In the genomic region with DNA sequence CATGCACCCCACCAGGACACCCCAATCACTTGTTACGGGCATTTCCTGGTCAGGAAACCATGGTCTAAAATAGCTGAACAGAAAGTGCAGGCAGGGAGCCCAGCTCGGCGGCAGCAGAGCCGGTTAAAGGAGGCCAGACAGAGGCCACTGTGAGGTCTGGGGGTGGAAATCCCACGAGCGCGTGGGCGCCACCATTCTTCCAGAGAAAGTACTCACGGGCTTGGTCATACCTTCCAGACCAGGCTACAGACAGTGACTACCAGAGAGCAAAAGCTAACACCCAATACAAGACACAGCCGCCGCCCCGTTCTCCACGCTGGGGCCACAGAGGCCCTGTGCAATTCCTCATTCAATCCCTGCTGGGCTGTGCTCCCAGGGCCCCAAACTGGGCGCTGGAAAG, we compare ENCODE assay signal across 26 cellular contexts. TPM values are rescaled to one million over a fixed set of nuclear protein-coding genes. Genes with fewer than 3 reads are reported as not detected.
DNase-seq lines count a peak whose midpoint lies in the region; ATAC-seq and TF ChIP-seq lines count a peak whose summit lies in the region.
"Had no signal": no experiment of that assay in that cellular context is flagged by ENCODE, and none has a peak within 500 bp of the region (broad histone marks: within the 10 kb centered on the region; RNA-seq: fewer than 3 reads in every experiment).

No MANE protein-coding gene starts in this region.

- peaks cover 0 to 21% (median 0%) of the 10 kb centered on the region in 3 donors for H3K36me3 ChIP-seq in tibial artery

- H3K27me3 ChIP-seq in right cardiac atrium (ENCODE audit: control insufficient read depth, insufficient read depth) (no peaks in the 10 kb centered on the region), tibial artery (no peaks in the 10 kb centered on the region)

- WGBS in right cardiac atrium, result 66% methylated on average over 14 of the region's 14 CpGs

- H3K4me3 ChIP-seq in right cardiac atrium (ENCODE audit: low read length) (no peak overlapping the region), tibial artery (peak overlapping the region; percentile 8 to 20)
- H3K4me3 ChIP-seq: skin epidermis had no signal

- ATAC-seq in right cardiac atrium (peak; percentile 29 to 66), left ventricle myocardium superior (no peak)
- ATAC-seq in stimulated activated naive CD8-positive, alpha-beta T cell treated with anti-CD3 and anti-CD28 coated beads, Interleukin-15, Interleukin-2, amounts not matched to agents 100 U/mL and 50 U/mL, for 24 hours, result no peak

- H3K9me3 ChIP-seq in right cardiac atrium (ENCODE audit: control insufficient read depth, low read length), result no peaks in the 10 kb centered on the region
- H3K9me3 ChIP-seq in tibial artery, result no peaks in the 10 kb centered on the region

- no peaks in the 10 kb centered on the region for H3K4me1 ChIP-seq in right cardiac atrium (ENCODE audit: control insufficient read depth, insufficient read depth, low read length)
- peaks cover 0 to 40% (median 20%) of the 10 kb centered on the region in 4 donors for H3K4me1 ChIP-seq in tibial artery

- no peak overlapping the region for H3K27ac ChIP-seq in right cardiac atrium (ENCODE audit: low read length)
- peak overlapping the region; percentile 64 to 65 for H3K27ac ChIP-seq in tibial artery
- H3K27ac ChIP-seq: epithelial cell of prostate, skin epidermis had no signal

- no peak for TF ChIP-seq CTCF in tibial artery (IDR thresholded peaks at IDR 0.05)

- DNase-seq in right cardiac atrium (peak in 1 of 3 donors; percentile 54), left ventricle myocardium superior (no peak), astrocyte of the hippocampus (ENCODE audit: low read depth, low spot score) (peak; percentile 17), iris pigment epithelial cell (ENCODE audit: low read depth) (peak; percentile 8), tibial artery (no peak), NCI-H524 (lab: John Stamatoyannopoulos, UW) (no peak)
- no peak for DNase-seq in stimulated activated naive CD8-positive, alpha-beta T cell treated with anti-CD3 and anti-CD28 coated beads, Interleukin-15, Interleukin-2, amounts not matched to agents 100 U/mL and 50 U/mL, for 24 hours
- DNase-seq in activated effector memory CD4-positive, alpha-beta T cell treated with anti-CD3 and anti-CD28 coated beads, Interleukin-2, amount 50 U/mL, for 16 hours, result no peak
- DNase-seq: activated CD4-positive, alpha-beta T cell treated with anti-CD3 and anti-CD28 coated beads, Interleukin-2, amount 50 U/mL, for 48 hours; activated naive CD4-positive, alpha-beta T cell treated with Interleukin-2 at 50 U/mL for 16 hours; activated T-cell treated with anti-CD3 and anti-CD28 coated beads for 4 hours; cortex of kidney; DMS 273 treated with DMSO at 0.1 percent for 48 hours; foreskin melanocyte; kidney glomerular epithelial cell; midbrain; NCI-H1694; NCI-H2227 treated with DMSO at 0.1 percent for 48 hours; NK-92 treated with Interleukin-12 subunit alpha and Interleukin-12 subunit beta, amount 100 ng/mL, for 24 hours had no signal

- intact Hi-C loops in right cardiac atrium (cut with DNase I) (no loop called here), left ventricle myocardium superior (cut with micrococcal nuclease) (no loop called here), tibial artery (cut with DNase I; ENCODE audit: low total_unique reads) (no loop called here)

RNA-seq across cellular contexts. Expression of gene CEP131, which starts 11.9 kb away (rescaled TPM):
- total RNA-seq in right cardiac atrium (1 to 10 TPM; 4.6 to 5.9 (median 5.2) TPM), left ventricle myocardium superior (13.6 TPM)
- 7.4 TPM for polyA plus RNA-seq in right cardiac atrium

RNA-seq across cellular contexts. Expression of gene TEPSIN, which starts 28.0 kb away (rescaled TPM):
- 10 to 100 TPM; 12.5 to 17.7 (median 14.2) TPM for total RNA-seq in right cardiac atrium
- polyA plus RNA-seq in right cardiac atrium, result 12.6 TPM
- total RNA-seq in left ventricle myocardium superior, result 13.8 TPM

RNA-seq across cellular contexts. Expression of gene NDUFAF8, which starts 28.2 kb away (rescaled TPM):
- 10 to 100 TPM; 51.5 to 75.4 (median 62.5) TPM for total RNA-seq in right cardiac atrium
- 55.0 TPM for polyA plus RNA-seq in right cardiac atrium
- 53.7 TPM for total RNA-seq in left ventricle myocardium superior

RNA-seq across cellular contexts. Expression of gene AATK, which starts 44.8 kb away (rescaled TPM):
- 10 to 100 TPM in 3 of 4 donors, 1 to 10 TPM in 1; 8.6 to 15.4 (median 12.6) TPM for total RNA-seq in right cardiac atrium
- polyA plus RNA-seq in right cardiac atrium, result 10.4 TPM
- total RNA-seq in left ventricle myocardium superior, result 14.5 TPM
- total RNA-seq: RPMI7951 had no signal

RNA-seq across cellular contexts. Expression of gene PVALEF, which starts 45.6 kb away (rescaled TPM):
- not detected for total RNA-seq in right cardiac atrium
- not detected for polyA plus RNA-seq in right cardiac atrium
- 0.20 TPM for total RNA-seq in left ventricle myocardium superior
- total RNA-seq: G401, MCF 10A, progenitor cell of endocrine pancreas, RPMI7951 had no signal
- polyA plus RNA-seq: CD14-positive monocyte had no signal

Comparison
In these comparisons a context has a peak if more than half of its experiments do, and no peak if none do; other contexts are left out.
1. ATAC-seq: peak in right cardiac atrium (2 of 2); none in left ventricle myocardium superior (single experiment) and stimulated activated naive CD8-positive, alpha-beta T cell treated with anti-CD3 and anti-CD28 coated beads, Interleukin-15, Interleukin-2, amounts not matched to agents 100 U/mL and 50 U/mL, for 24 hours (single experiment).
2. DNase-seq: peak in astrocyte of the hippocampus (single experiment) and iris pigment epithelial cell (single experiment); none in left ventricle myocardium superior (single experiment), tibial artery (0 of 2), stimulated activated naive CD8-positive, alpha-beta T cell treated with anti-CD3 and anti-CD28 coated beads, Interleukin-15, Interleukin-2, amounts not matched to agents 100 U/mL and 50 U/mL, for 24 hours (single experiment), NCI-H524 (0 of 2) and activated effector memory CD4-positive, alpha-beta T cell treated with anti-CD3 and anti-CD28 coated beads, Interleukin-2, amount 50 U/mL, for 16 hours (single experiment).